Comparison of ENCODE assay signal across 1 cellular context in genomic region chr20:22490287-22491187, GRCh38.
TF ChIP-seq lines count a peak whose summit lies in the region.

No MANE protein-coding gene starts in this region.

TF ChIP-seq in HepG2, 621 proteins besides CTCF, POLR2A, EP300 and RAD21 (continued from another document and continues in another):
- TF ChIP-seq KDM1A (CRISPR knock-in tag; IDR thresholded peaks at IDR 0.05) (no peak), ZNF598 (CRISPR knock-in tag; IDR thresholded peaks at IDR 0.05; ENCODE audit: borderline replicate concordance) (peak; percentile 92; the same call in 1 of the 2 replicates), FOXK2 (IDR thresholded peaks at IDR 0.05) (no peak), ZC3H13 (CRISPR knock-in tag; IDR thresholded peaks at IDR 0.05) (peak; percentile 85), FOXP4 (CRISPR knock-in tag; IDR thresholded peaks at IDR 0.05) (peak; percentile 89), ZNF558 (CRISPR knock-in tag; IDR thresholded peaks at IDR 0.05; ENCODE audit: borderline replicate concordance) (peak; percentile 80; the same call in 1 of the 2 replicates), HINFP (CRISPR knock-in tag; IDR thresholded peaks at IDR 0.05; ENCODE audit: low read depth) (no peak), ZNF790 (CRISPR knock-in tag; IDR thresholded peaks at IDR 0.05; ENCODE audit: borderline replicate concordance) (peak; percentile 80; the same call in 1 of the 2 replicates), TFAP4 (IDR thresholded peaks at IDR 0.05; ENCODE audit: borderline replicate concordance, low read depth) (peak; percentile 98), ARID3A (IDR thresholded peaks at IDR 0.05; ENCODE audit: low read depth, low read length) (peak; percentile 81), ZFX (CRISPR knock-in tag; IDR thresholded peaks at IDR 0.05; ENCODE audit: low read depth) (peak; percentile 92), ZNF772 (CRISPR knock-in tag; IDR thresholded peaks at IDR 0.05) (no peak), KAT8 (CRISPR knock-in tag; IDR thresholded peaks at IDR 0.05) (peak; percentile 87), PRDM15 (CRISPR knock-in tag; IDR thresholded peaks at IDR 0.05) (no peak), ATAD3A (CRISPR knock-in tag; IDR thresholded peaks at IDR 0.05) (no peak), ARID5B (CRISPR knock-in tag; IDR thresholded peaks at IDR 0.05) (peak; percentile 94), MEIS2 (CRISPR knock-in tag; IDR thresholded peaks at IDR 0.05) (peak; percentile 94), GZF1 (CRISPR knock-in tag; IDR thresholded peaks at IDR 0.05) (no peak), ATF1 (CRISPR knock-in tag; IDR thresholded peaks at IDR 0.05) (peak; percentile 82), U2AF2 (IDR thresholded peaks at IDR 0.05; ENCODE audit: low read depth, low read length) (0 out of 2 replicates have a peak, but pooled peaks have one; percentile 73), HNRNPLL (IDR thresholded peaks at IDR 0.05; ENCODE audit: low read depth, low read length, poor library complexity, severe bottlenecking) (no peak), ZNF224 (CRISPR knock-in tag; IDR thresholded peaks at IDR 0.05) (peak; percentile 95; the same call in 1 of the 2 replicates), NFATC3 (CRISPR knock-in tag; IDR thresholded peaks at IDR 0.05) (no peak), ZNF616 (CRISPR knock-in tag; IDR thresholded peaks at IDR 0.05; ENCODE audit: low read depth) (peak; percentile 91; the same call in 1 of the 2 replicates), CCDC6 (CRISPR knock-in tag; IDR thresholded peaks at IDR 0.05) (peak; percentile 77; the same call in 1 of the 2 replicates), YY1 (IDR thresholded peaks at IDR 0.05; ENCODE audit: insufficient read depth, insufficient replicate concordance, low read depth, low read length) (peak; percentile 93), ZNF251 (CRISPR knock-in tag; IDR thresholded peaks at IDR 0.05) (no peak), ATF4 (CRISPR knock-in tag; IDR thresholded peaks at IDR 0.05) (peak in 1 of 2 experiments; percentile 72; a peak in 2 of 4 replicates), MAFK (conservative IDR thresholded peaks at IDR 0.05 in 1 of 2, IDR thresholded peaks at IDR 0.05 in 1 of 2; ENCODE audit: low read length in 2 of 2) (peak; percentile 80 to 88), MYNN (CRISPR knock-in tag; IDR thresholded peaks at IDR 0.05; ENCODE audit: low read depth) (no peak; the same call in 1 of the 2 replicates), ATM (IDR thresholded peaks at IDR 0.05; ENCODE audit: borderline replicate concordance) (no peak), HOXD1 (CRISPR knock-in tag; IDR thresholded peaks at IDR 0.05) (no peak; the same call in 1 of the 2 replicates), ZFY (CRISPR knock-in tag; IDR thresholded peaks at IDR 0.05) (peak; percentile 85), CREB1 (IDR thresholded peaks at IDR 0.05) (peak; percentile 99), CREB1 (CRISPR knock-in tag; IDR thresholded peaks at IDR 0.05) (peak; percentile 82), USF2 (IDR thresholded peaks at IDR 0.05; ENCODE audit: low read depth, low read length) (peak; percentile 89), USF2 (CRISPR knock-in tag; IDR thresholded peaks at IDR 0.05; ENCODE audit: borderline replicate concordance) (peak; percentile 94; the same call in 1 of the 2 replicates), ZNF530 (CRISPR knock-in tag; IDR thresholded peaks at IDR 0.05; ENCODE audit: low read depth) (no peak), ATRX (CRISPR knock-in tag; IDR thresholded peaks at IDR 0.05; ENCODE audit: borderline replicate concordance) (no peak), ZNF883 (CRISPR knock-in tag; IDR thresholded peaks at IDR 0.05; ENCODE audit: not compliant biosample characterization) (peak; percentile 83)
